Comparison of ENCODE assay signal across 7 cellular contexts in the genomic region with DNA sequence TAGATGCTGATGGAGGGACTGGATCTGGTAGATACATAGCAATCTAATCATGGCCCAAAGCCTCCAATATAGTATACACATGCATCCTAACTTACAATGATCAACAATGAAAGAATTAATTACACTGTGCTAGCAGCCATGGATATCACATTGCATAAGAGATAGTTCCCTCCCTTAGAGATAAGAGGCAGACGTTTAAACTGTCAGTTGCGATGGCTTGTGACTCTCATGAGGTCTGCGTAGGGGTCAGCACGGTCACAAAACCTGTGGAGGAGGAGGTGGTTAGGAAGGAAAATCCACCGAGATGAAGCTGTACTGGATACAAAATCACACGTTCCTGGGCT. TPM values are rescaled to one million over a fixed set of nuclear protein-coding genes. Genes with fewer than 3 reads are reported as not detected.
A peak's percentile ranks its signal among the peaks of the same experiment; 100 is the strongest.
DNase-seq lines count a peak whose midpoint lies in the region; ATAC-seq and TF ChIP-seq lines count a peak whose summit lies in the region.

No MANE protein-coding gene starts in this region.

- no peak for ATAC-seq in activated B cell treated with CpG ODN at 0.5 μM for 24 hours (ENCODE audit: low read depth)
- ATAC-seq in stimulated activated naive CD8-positive, alpha-beta T cell treated with anti-CD3 and anti-CD28 coated beads, Interleukin-15, amount 100 ng/mL, for 72 hours = no peak

- H3K9me3 Mint-ChIP-seq in activated B cell treated with CpG ODN at 0.5 μM for 24 hours = no peaks in the 10 kb centered on the region
- no peaks in the 10 kb centered on the region for H3K9me3 Mint-ChIP-seq in stimulated activated naive CD8-positive, alpha-beta T cell treated with anti-CD3 and anti-CD28 coated beads, Interleukin-15, amount 100 ng/mL, for 72 hours

- POLR2A ChIA-PET in activated B cell treated with CpG ODN at 0.5 μM for 24 hours (lab: Charles Lee) = interaction anchor here (0.7 to 3.6 kb wide), 18 partner anchors 9 to 1952 kb away, joined by 3 to 37 read pairs (median 5); a partner anchor contains a TSS

- peaks cover 3% of the 10 kb centered on the region for H3K27me3 Mint-ChIP-seq in activated B cell treated with CpG ODN at 0.5 μM for 24 hours
- peaks cover 19% of the 10 kb centered on the region for H3K27me3 Mint-ChIP-seq in stimulated activated naive CD8-positive, alpha-beta T cell treated with anti-CD3 and anti-CD28 coated beads, Interleukin-15, amount 100 ng/mL, for 72 hours

- CTCF ChIA-PET in activated B cell treated with CpG ODN at 0.5 μM for 24 hours (lab: Charles Lee) = interaction anchor here (1.1 to 2.5 kb wide), 3 partner anchors 29 to 77 kb away, joined by 4 to 14 read pairs (median 5); a partner anchor contains a TSS

- peak overlapping the region; percentile 99 for H3K4me3 Mint-ChIP-seq in activated B cell treated with CpG ODN at 0.5 μM for 24 hours
- H3K4me3 Mint-ChIP-seq in stimulated activated naive CD8-positive, alpha-beta T cell treated with anti-CD3 and anti-CD28 coated beads, Interleukin-15, amount 100 ng/mL, for 72 hours = peak overlapping the region; percentile 100

- TF ChIP-seq CTCF in activated B cell treated with CpG ODN at 0.5 μM for 24 hours (IDR thresholded peaks at IDR 0.05) = no peak

- peaks cover 14% of the 10 kb centered on the region for H3K36me3 Mint-ChIP-seq in activated B cell treated with CpG ODN at 0.5 μM for 24 hours (ENCODE audit: low read depth)

- DNase-seq in HUDEP-2 (lab: John Stamatoyannopoulos, UW; ENCODE audit: unreplicated experiment in 76 of 76) (peak in 71 of 76 experiments; percentile 4 to 82 (median 53)), activated B cell treated with CpG ODN at 0.5 μM for 24 hours (no peak), amygdala (lab: John Stamatoyannopoulos, UW) (no peak), kidney tubule cell (ENCODE audit: low spot score) (no peak)
- DNase-seq in stimulated activated naive CD8-positive, alpha-beta T cell treated with anti-CD3 and anti-CD28 coated beads, Interleukin-15, amount 100 ng/mL, for 72 hours = no peak
- no peak for DNase-seq in effector CD8-positive, alpha-beta T cell (lab: John Stamatoyannopoulos, UW)

- H3K4me3 ChIP-seq in iPS-11a (ENCODE audit: low read depth, low read length) = peak overlapping the region; percentile 62

- H3K27ac Mint-ChIP-seq in activated B cell treated with CpG ODN at 0.5 μM for 24 hours = peak overlapping the region; percentile 94
- peak overlapping the region in 1 of 2 donors; percentile 58 for H3K27ac Mint-ChIP-seq in stimulated activated naive CD8-positive, alpha-beta T cell treated with anti-CD3 and anti-CD28 coated beads, Interleukin-15, amount 100 ng/mL, for 72 hours

- intact Hi-C loops in activated B cell treated with CpG ODN at 0.5 μM for 24 hours (cut with micrococcal nuclease) = loop anchor here (1.0 to 2.0 kb wide), 8 partner anchors 20 to 573 kb away; a partner anchor contains a TSS

- peaks cover 57% of the 10 kb centered on the region for H3K4me1 Mint-ChIP-seq in activated B cell treated with CpG ODN at 0.5 μM for 24 hours
- H3K4me1 Mint-ChIP-seq in stimulated activated naive CD8-positive, alpha-beta T cell treated with anti-CD3 and anti-CD28 coated beads, Interleukin-15, amount 100 ng/mL, for 72 hours = peaks cover 62% of the 10 kb centered on the region

RNA-seq across cellular contexts. Expression of a gene that starts 0.8 kb away (rescaled TPM):
- 29.9 and 33.4 TPM in 2 replicates for total RNA-seq in activated B cell treated with CpG ODN at 0.5 μM for 24 hours

RNA-seq across cellular contexts. Expression of a gene that starts 28.6 kb away (rescaled TPM):
- total RNA-seq in activated B cell treated with CpG ODN at 0.5 μM for 24 hours = 25.6 and 26.8 TPM in 2 replicates

Comparison
In these comparisons a context has a peak if more than half of its experiments do, and no peak if none do; other contexts are left out.
1. DNase-seq: peak in HUDEP-2 (71 of 76); none in activated B cell treated with CpG ODN at 0.5 μM for 24 hours (single experiment), stimulated activated naive CD8-positive, alpha-beta T cell treated with anti-CD3 and anti-CD28 coated beads, Interleukin-15, amount 100 ng/mL, for 72 hours (0 of 2), amygdala (0 of 56), effector CD8-positive, alpha-beta T cell (single experiment) and kidney tubule cell (single experiment).